35 cellular contexts compared by ENCODE assay signal in genomic region chr5:34589832-34590231, GRCh38.
"Had no signal": no experiment of that assay in that cellular context is flagged by ENCODE, and none has a peak within 500 bp of the region (broad histone marks: within the 10 kb centered on the region; RNA-seq: fewer than 3 reads in every experiment).

No MANE protein-coding gene starts in this region.

- DNase-seq: activated B cell treated with CpG ODN at 0.5 μM for 24 hours; activated CD4-positive, alpha-beta memory T cell treated with anti-CD3 and anti-CD28 coated beads for 36 hours; activated CD4-positive, alpha-beta T cell treated with anti-CD3 and anti-CD28 coated beads for 4 hours; activated CD4-positive, alpha-beta T cell treated with anti-CD3 and anti-CD28 coated beads, Interleukin-2, amount 10 ng/mL, durations not matched to agents 24 days and 14 days; activated CD4-positive, alpha-beta T cell treated with anti-CD3 and anti-CD28 coated beads, Interleukin-2, amount 50 U/mL, for 1 hour; activated CD4-positive, alpha-beta T cell treated with anti-CD3 and anti-CD28 coated beads, Interleukin-2, amount 50 U/mL, for 4 hours; activated CD4-positive, CD25-positive, alpha-beta regulatory T cell treated with anti-CD3 and anti-CD28 coated beads, Interleukin-2, amount 50 U/mL, for 72 hours; activated CD8-positive, alpha-beta memory T cell treated with anti-CD3 and anti-CD28 coated beads, Interleukin-2, amount 50 U/mL, for 4 hours; activated CD8-positive, alpha-beta T cell treated with anti-CD3 and anti-CD28 coated beads for 36 hours; activated effector memory CD4-positive, alpha-beta T cell treated with anti-CD3 and anti-CD28 coated beads, Interleukin-2, amount 50 U/mL, for 16 hours; activated gamma-delta T cell treated with Interleukin-2 at 50 U/mL for 16 hours; activated naive CD4-positive, alpha-beta T cell; activated naive CD4-positive, alpha-beta T cell treated with anti-CD3 and anti-CD28 coated beads for 36 hours; activated naive CD4-positive, alpha-beta T cell treated with anti-CD3 and anti-CD28 coated beads, Interleukin-2, amount 50 U/mL, for 16 hours; activated naive CD8-positive, alpha-beta T cell treated with anti-CD3 and anti-CD28 coated beads for 36 hours; activated T-cell treated with anti-CD3 and anti-CD28 coated beads for 4 hours; activated T-cell treated with anti-CD3 and anti-CD28 coated beads, Interleukin-2, amount 50 U/mL, for 1 hour; activated T-cell treated with anti-CD3 and anti-CD28 coated beads, Interleukin-2, amount 50 U/mL, for 4 hours; activated T-cell treated with anti-CD3 and anti-CD28 coated beads, Interleukin-2, amount 50 U/mL, for 72 hours; adrenal gland; amniotic stem cell; aorta; body of pancreas; brain microvascular endothelial cell; central memory CD4-positive, alpha-beta T cell; T-helper 2 cell; T-helper 9 cell had no signal

- H3K9me3 ChIP-seq: adrenal gland, body of pancreas, breast epithelium had no signal

- H3K4me3 Mint-ChIP-seq: activated B cell treated with CpG ODN at 0.5 μM for 24 hours; activated CD4-positive, alpha-beta memory T cell treated with anti-CD3 and anti-CD28 coated beads for 36 hours; activated CD4-positive, alpha-beta T cell treated with anti-CD3 and anti-CD28 coated beads, Interleukin-2, amount 10 ng/mL, durations not matched to agents 24 days and 14 days; activated CD8-positive, alpha-beta T cell treated with anti-CD3 and anti-CD28 coated beads for 36 hours; activated naive CD4-positive, alpha-beta T cell treated with anti-CD3 and anti-CD28 coated beads for 36 hours; activated naive CD8-positive, alpha-beta T cell treated with anti-CD3 and anti-CD28 coated beads for 36 hours; activated T-cell treated with anti-CD3 and anti-CD28 coated beads, Interleukin-2, amount 50 U/mL, for 4 hours; activated T-cell treated with anti-CD3 and anti-CD28 coated beads, Interleukin-2, amount 50 U/mL, for 72 hours; activated T-helper 1 cell treated with anti-CD3 and anti-CD28 coated beads, Interleukin-12 subunit alpha, Interleukin-12 subunit beta, Interleukin-2, Interleukin-4 antibody, amounts not matched to agents 30 ng/mL and 10 ng/mL and 1 ng/mL, durations not matched to agents 14 hours and 24 hours and 36 hours; activated T-helper 17 cell treated with anti-CD3 and anti-CD28 coated beads, Interleukin-2, amount 50 U/mL, for 72 hours; T-helper 2 cell treated with Interferon-gamma antibody and Interleukin-4, amounts not matched to agents 5 μg/mL and 100 μg/mL, for 36 hours had no signal

- H3K36me3 Mint-ChIP-seq: activated CD4-positive, alpha-beta memory T cell treated with anti-CD3 and anti-CD28 coated beads for 36 hours; activated naive CD8-positive, alpha-beta T cell treated with anti-CD3 and anti-CD28 coated beads for 36 hours had no signal

- H3K9me3 Mint-ChIP-seq: activated B cell treated with CpG ODN at 0.5 μM for 24 hours; activated CD4-positive, alpha-beta memory T cell treated with anti-CD3 and anti-CD28 coated beads for 36 hours; activated CD4-positive, alpha-beta T cell treated with anti-CD3 and anti-CD28 coated beads, Interleukin-2, amount 10 ng/mL, durations not matched to agents 24 days and 14 days; activated CD8-positive, alpha-beta T cell treated with anti-CD3 and anti-CD28 coated beads for 36 hours; activated naive CD4-positive, alpha-beta T cell treated with anti-CD3 and anti-CD28 coated beads for 36 hours; activated naive CD4-positive, alpha-beta T cell treated with anti-CD3 and anti-CD28 coated beads, Interleukin-2, amount 50 U/mL, for 72 hours; activated naive CD8-positive, alpha-beta T cell treated with anti-CD3 and anti-CD28 coated beads for 36 hours; activated T-cell treated with anti-CD3 and anti-CD28 coated beads, Interleukin-2, amount 50 U/mL, for 4 hours; activated T-cell treated with anti-CD3 and anti-CD28 coated beads, Interleukin-2, amount 50 U/mL, for 72 hours; activated T-helper 1 cell treated with anti-CD3 and anti-CD28 coated beads, Interleukin-12 subunit alpha, Interleukin-12 subunit beta, Interleukin-2, Interleukin-4 antibody, amounts not matched to agents 30 ng/mL and 10 ng/mL and 1 ng/mL, durations not matched to agents 14 hours and 24 hours and 36 hours; activated T-helper 17 cell treated with anti-CD3 and anti-CD28 coated beads, Interleukin-2, amount 50 U/mL, for 72 hours; T-helper 2 cell treated with Interferon-gamma antibody and Interleukin-4, amounts not matched to agents 5 μg/mL and 100 μg/mL, for 36 hours had no signal

- H3K4me1 ChIP-seq: breast epithelium had no signal

- H3K27me3 ChIP-seq: adrenal gland, body of pancreas, brain microvascular endothelial cell, breast epithelium had no signal

- H3K27ac Mint-ChIP-seq: activated B cell treated with CpG ODN at 0.5 μM for 24 hours; activated CD4-positive, alpha-beta memory T cell treated with anti-CD3 and anti-CD28 coated beads for 36 hours; activated CD4-positive, alpha-beta T cell treated with anti-CD3 and anti-CD28 coated beads, Interleukin-2, amount 10 ng/mL, durations not matched to agents 24 days and 14 days; activated CD8-positive, alpha-beta T cell treated with anti-CD3 and anti-CD28 coated beads for 36 hours; activated naive CD4-positive, alpha-beta T cell treated with anti-CD3 and anti-CD28 coated beads for 36 hours; activated naive CD4-positive, alpha-beta T cell treated with anti-CD3 and anti-CD28 coated beads, Interleukin-2, amount 50 U/mL, for 72 hours; activated naive CD8-positive, alpha-beta T cell treated with anti-CD3 and anti-CD28 coated beads for 36 hours; activated T-cell treated with anti-CD3 and anti-CD28 coated beads, Interleukin-2, amount 50 U/mL, for 72 hours; activated T-helper 1 cell treated with anti-CD3 and anti-CD28 coated beads, Interleukin-12 subunit alpha, Interleukin-12 subunit beta, Interleukin-2, Interleukin-4 antibody, amounts not matched to agents 30 ng/mL and 10 ng/mL and 1 ng/mL, durations not matched to agents 14 hours and 24 hours and 36 hours; activated T-helper 17 cell treated with anti-CD3 and anti-CD28 coated beads, Interleukin-2, amount 50 U/mL, for 72 hours; T-helper 2 cell treated with Interferon-gamma antibody and Interleukin-4, amounts not matched to agents 5 μg/mL and 100 μg/mL, for 36 hours had no signal

- H3K27ac ChIP-seq: adrenal gland, body of pancreas, brain microvascular endothelial cell, breast epithelium, VCaP had no signal

- H3K4me1 Mint-ChIP-seq: activated B cell treated with CpG ODN at 0.5 μM for 24 hours; activated naive CD8-positive, alpha-beta T cell treated with anti-CD3 and anti-CD28 coated beads for 36 hours had no signal

- H3K36me3 ChIP-seq: adrenal gland, brain microvascular endothelial cell, breast epithelium had no signal

- ATAC-seq: activated CD8-positive, alpha-beta T cell treated with anti-CD3 and anti-CD28 coated beads for 36 hours; activated naive CD4-positive, alpha-beta T cell treated with anti-CD3 and anti-CD28 coated beads, Interleukin-2, amount 50 U/mL, for 72 hours; activated T-cell treated with anti-CD3 and anti-CD28 coated beads, Interleukin-2, amount 50 U/mL, for 72 hours; activated T-helper 17 cell treated with anti-CD3 and anti-CD28 coated beads, Interleukin-2, amount 50 U/mL, for 72 hours; body of pancreas had no signal

- FAIRE-seq: astrocyte, TTC549 had no signal

- H3K4me3 ChIP-seq: adrenal gland, body of pancreas, breast epithelium had no signal

- H3K27me3 Mint-ChIP-seq: activated CD4-positive, alpha-beta T cell treated with anti-CD3 and anti-CD28 coated beads, Interleukin-2, amount 10 ng/mL, durations not matched to agents 24 days and 14 days had no signal
